Comparison of ENCODE assay signal across 17 cellular contexts in the genomic region with DNA sequence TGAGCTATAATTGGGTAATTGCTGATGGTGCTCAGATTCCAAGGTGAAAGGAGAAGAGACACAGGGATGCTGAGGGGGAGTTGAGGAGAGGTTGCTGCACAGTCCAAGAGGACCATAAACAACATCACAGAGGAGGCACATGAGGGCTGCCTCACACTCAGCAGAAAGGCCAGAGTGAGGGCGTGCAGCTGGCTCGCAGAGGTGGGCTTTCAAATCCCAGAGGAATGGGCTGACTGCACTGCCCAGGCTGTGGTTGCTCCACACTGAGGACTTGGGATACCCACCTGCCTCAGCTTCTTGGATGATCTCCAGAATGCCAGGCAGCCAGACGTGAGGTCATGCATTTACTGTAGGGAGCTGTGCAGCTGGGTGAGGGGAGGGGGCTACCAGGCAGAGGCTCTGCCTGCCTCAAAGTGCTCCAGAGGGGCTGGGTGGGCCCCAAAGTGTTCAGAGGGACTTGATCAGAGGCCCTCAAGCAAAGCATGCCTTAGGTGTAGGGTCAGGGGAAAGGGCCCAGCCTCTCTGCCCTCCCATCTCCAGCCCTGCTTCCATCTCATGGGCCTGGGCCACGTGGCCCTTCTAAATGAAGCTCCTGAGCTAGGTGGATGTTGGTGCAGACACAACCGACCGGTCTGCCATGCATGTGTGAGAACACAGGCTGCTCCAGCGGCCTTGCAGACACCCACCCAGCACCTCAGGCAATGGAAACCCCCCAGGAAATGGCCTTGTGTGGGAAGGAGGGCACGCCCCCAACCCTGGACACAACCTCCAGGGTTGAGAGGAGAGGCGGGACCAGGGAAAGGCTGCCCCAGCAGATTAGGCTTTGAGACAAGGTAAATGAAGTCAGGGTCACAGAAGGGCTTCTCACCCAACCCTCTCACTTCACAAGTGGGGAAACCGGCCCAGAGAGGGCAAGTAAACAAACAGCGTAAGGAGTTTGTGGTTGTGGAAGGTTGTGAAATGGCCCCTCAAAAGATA.
DNase-seq lines count a peak whose midpoint lies in the region; TF ChIP-seq lines count a peak whose summit lies in the region.
"Had no signal": no experiment of that assay in that cellular context is flagged by ENCODE, and none has a peak within 500 bp of the region (broad histone marks: within the 10 kb centered on the region; RNA-seq: fewer than 3 reads in every experiment).

No MANE protein-coding gene starts in this region.

- H3K36me3 Mint-ChIP-seq in IgD-negative memory B cell (no peaks in the 10 kb centered on the region), nephron progenitor cell (ENCODE audit: low read depth) (no peaks in the 10 kb centered on the region)
- H3K36me3 Mint-ChIP-seq: CD14-positive monocyte had no signal

- H3K27ac ChIP-seq in RWPE1, result no peak overlapping the region

- POLR2A ChIA-PET in RWPE1 (lab: Yijun Ruan, JAX; ENCODE audit: low non-redundant PET), result no interaction called here

- H3K4me3 Mint-ChIP-seq in IgD-negative memory B cell (no peak overlapping the region), nephron progenitor cell (no peak overlapping the region)
- H3K4me3 Mint-ChIP-seq: CD14-positive monocyte had no signal

- H3K27me3 Mint-ChIP-seq in IgD-negative memory B cell, result peaks cover 1% of the 10 kb centered on the region
- H3K27me3 Mint-ChIP-seq in nephron progenitor cell (ENCODE audit: low read depth, poor library complexity), result peaks cover 5% of the 10 kb centered on the region

- H3K9me3 Mint-ChIP-seq in IgD-negative memory B cell (no peaks in the 10 kb centered on the region), nephron progenitor cell (no peaks in the 10 kb centered on the region)

- DNase-seq in D341Med (ENCODE audit: low spot score) (peak; percentile 10), astrocyte of the hippocampus (ENCODE audit: low read depth, low spot score) (peak; percentile 11), nephron progenitor cell (no peak), RWPE1 (ENCODE audit: low spot score) (no peak), NCI-H510A (lab: John Stamatoyannopoulos, UW) (no peak), cerebellum (ENCODE audit: low spot score) (no peak)
- no peak for DNase-seq in stimulated activated CD4-positive, alpha-beta T cell treated with anti-CD3 and anti-CD28 coated beads, Interleukin-2, amount 100 ng/mL, for 24 hours
- DNase-seq: DND-41, GF-D8, KG1, NCI-H1417 treated with DMSO at 0.1 percent for 48 hours, NCI-H2029, NCI-H226, NCI-H774, Right ventricle myocardium superior had no signal

- H3K4me1 Mint-ChIP-seq in IgD-negative memory B cell (no peaks in the 10 kb centered on the region), nephron progenitor cell (peaks cover 48% of the 10 kb centered on the region)
- H3K4me1 Mint-ChIP-seq: CD14-positive monocyte had no signal

- CTCF ChIA-PET in RWPE1 (lab: Yijun Ruan, JAX), result no interaction called here

- TF ChIP-seq CTCF in nephron progenitor cell (IDR thresholded peaks at IDR 0.05) (no peak), RWPE1 (conservative IDR thresholded peaks at IDR 0.05; ENCODE audit: low read depth) (no peak)

- H3K27ac Mint-ChIP-seq in IgD-negative memory B cell, result peak overlapping the region in 2 of 3 donors; percentile 21 to 65
- peak overlapping the region; percentile 27 for H3K27ac Mint-ChIP-seq in nephron progenitor cell

Comparison
In these comparisons a context has a peak if more than half of its experiments do, and no peak if none do; other contexts are left out.
1. DNase-seq: peak in D341Med (single experiment) and astrocyte of the hippocampus (single experiment); none in nephron progenitor cell (single experiment), RWPE1 (single experiment), NCI-H510A (single experiment), cerebellum (single experiment) and stimulated activated CD4-positive, alpha-beta T cell treated with anti-CD3 and anti-CD28 coated beads, Interleukin-2, amount 100 ng/mL, for 24 hours (0 of 2).